In the genomic region with DNA sequence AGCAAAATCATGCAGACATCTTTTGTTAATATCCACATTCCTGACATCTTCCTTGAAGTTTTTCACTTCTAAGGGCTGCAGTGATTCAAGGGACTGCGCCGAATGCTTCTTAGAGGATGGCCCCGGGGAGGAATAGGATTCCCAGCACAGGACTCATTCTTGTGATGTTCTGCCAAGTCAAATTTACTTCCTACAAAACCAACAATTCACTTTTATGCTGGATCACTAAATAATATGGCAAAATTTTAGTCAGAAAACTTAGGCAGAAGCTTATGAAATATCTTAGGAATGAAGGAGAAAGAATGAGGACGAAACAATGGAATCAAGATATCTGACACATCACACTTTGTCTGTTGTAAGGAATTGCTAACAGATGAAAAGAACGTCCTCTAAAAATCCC, we compare ENCODE assay signal across 1 cellular context.
TF ChIP-seq lines count a peak whose summit lies in the region.

No MANE protein-coding gene starts in this region.

TF ChIP-seq in WTC11, 78 proteins besides CTCF, POLR2A, EP300 and RAD21 (continued from another document):
- TF ChIP-seq, protein P1, sequence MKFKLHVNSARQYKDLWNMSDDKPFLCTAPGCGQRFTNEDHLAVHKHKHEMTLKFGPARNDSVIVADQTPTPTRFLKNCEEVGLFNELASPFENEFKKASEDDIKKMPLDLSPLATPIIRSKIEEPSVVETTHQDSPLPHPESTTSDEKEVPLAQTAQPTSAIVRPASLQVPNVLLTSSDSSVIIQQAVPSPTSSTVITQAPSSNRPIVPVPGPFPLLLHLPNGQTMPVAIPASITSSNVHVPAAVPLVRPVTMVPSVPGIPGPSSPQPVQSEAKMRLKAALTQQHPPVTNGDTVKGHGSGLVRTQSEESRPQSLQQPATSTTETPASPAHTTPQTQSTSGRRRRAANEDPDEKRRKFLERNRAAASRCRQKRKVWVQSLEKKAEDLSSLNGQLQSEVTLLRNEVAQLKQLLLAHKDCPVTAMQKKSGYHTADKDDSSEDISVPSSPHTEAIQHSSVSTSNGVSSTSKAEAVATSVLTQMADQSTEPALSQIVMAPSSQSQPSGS (CRISPR knock-in tag; IDR thresholded peaks at IDR 0.05; ENCODE audit: borderline replicate concordance, low read depth), result no peak
- TF ChIP-seq, protein P2, sequence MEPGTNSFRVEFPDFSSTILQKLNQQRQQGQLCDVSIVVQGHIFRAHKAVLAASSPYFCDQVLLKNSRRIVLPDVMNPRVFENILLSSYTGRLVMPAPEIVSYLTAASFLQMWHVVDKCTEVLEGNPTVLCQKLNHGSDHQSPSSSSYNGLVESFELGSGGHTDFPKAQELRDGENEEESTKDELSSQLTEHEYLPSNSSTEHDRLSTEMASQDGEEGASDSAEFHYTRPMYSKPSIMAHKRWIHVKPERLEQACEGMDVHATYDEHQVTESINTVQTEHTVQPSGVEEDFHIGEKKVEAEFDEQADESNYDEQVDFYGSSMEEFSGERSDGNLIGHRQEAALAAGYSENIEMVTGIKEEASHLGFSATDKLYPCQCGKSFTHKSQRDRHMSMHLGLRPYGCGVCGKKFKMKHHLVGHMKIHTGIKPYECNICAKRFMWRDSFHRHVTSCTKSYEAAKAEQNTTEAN (CRISPR knock-in tag; IDR thresholded peaks at IDR 0.05), result no peak
- no peak for TF ChIP-seq ZNF671 (CRISPR knock-in tag; IDR thresholded peaks at IDR 0.05)
- TF ChIP-seq TP53 (CRISPR knock-in tag; IDR thresholded peaks at IDR 0.05), result no peak
- no peak for TF ChIP-seq FOXP1 (CRISPR knock-in tag; IDR thresholded peaks at IDR 0.05; ENCODE audit: borderline replicate concordance)
- TF ChIP-seq, protein P3, sequence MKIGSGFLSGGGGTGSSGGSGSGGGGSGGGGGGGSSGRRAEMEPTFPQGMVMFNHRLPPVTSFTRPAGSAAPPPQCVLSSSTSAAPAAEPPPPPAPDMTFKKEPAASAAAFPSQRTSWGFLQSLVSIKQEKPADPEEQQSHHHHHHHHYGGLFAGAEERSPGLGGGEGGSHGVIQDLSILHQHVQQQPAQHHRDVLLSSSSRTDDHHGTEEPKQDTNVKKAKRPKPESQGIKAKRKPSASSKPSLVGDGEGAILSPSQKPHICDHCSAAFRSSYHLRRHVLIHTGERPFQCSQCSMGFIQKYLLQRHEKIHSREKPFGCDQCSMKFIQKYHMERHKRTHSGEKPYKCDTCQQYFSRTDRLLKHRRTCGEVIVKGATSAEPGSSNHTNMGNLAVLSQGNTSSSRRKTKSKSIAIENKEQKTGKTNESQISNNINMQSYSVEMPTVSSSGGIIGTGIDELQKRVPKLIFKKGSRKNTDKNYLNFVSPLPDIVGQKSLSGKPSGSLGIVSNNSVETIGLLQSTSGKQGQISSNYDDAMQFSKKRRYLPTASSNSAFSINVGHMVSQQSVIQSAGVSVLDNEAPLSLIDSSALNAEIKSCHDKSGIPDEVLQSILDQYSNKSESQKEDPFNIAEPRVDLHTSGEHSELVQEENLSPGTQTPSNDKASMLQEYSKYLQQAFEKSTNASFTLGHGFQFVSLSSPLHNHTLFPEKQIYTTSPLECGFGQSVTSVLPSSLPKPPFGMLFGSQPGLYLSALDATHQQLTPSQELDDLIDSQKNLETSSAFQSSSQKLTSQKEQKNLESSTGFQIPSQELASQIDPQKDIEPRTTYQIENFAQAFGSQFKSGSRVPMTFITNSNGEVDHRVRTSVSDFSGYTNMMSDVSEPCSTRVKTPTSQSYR (CRISPR knock-in tag; IDR thresholded peaks at IDR 0.05), result no peak
- TF ChIP-seq ZNF138 (CRISPR knock-in tag; conservative IDR thresholded peaks at IDR 0.05), result no peak
- TF ChIP-seq HMGA2 (CRISPR knock-in tag; IDR thresholded peaks at IDR 0.05), result no peak
- no peak for TF ChIP-seq TEAD4 (CRISPR knock-in tag; IDR thresholded peaks at IDR 0.05)
